11 cellular contexts compared by ENCODE assay signal in the genomic region with DNA sequence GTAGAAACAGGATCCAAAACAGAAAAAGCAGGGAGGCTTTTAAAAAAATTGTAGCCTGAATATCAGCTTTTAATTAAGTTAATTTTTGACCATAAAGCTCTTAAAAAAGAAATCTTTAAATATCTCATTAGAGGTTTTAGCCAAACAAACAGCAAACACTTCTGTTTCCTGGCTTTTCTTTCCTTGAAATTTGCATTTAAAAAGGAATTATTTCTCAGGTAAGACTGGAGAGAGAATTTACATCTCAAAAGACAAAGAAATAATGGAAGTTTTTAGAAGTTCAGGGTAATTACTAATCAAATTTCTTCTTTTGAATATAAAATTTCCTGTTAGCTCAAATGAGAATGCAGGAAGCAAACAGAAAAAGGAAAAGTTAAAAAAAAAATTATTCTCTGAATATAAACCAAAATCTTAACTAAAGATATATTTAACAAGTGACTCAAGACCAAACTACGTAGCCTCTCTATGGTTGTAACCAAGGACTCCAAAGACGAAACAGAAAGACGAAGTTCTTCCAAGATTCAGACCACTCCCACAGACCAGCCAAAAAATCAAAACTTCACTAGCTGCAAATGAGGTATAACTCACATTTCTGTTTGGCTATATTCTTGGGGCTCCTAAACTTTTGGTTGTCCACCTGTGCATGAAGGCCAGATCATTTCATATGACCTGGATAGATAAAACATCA.
DNase-seq lines count a peak whose midpoint lies in the region; ATAC-seq, FAIRE-seq and TF ChIP-seq lines count a peak whose summit lies in the region.
"Had no signal": no experiment of that assay in that cellular context is flagged by ENCODE, and none has a peak within 500 bp of the region (broad histone marks: within the 10 kb centered on the region; RNA-seq: fewer than 3 reads in every experiment).

No MANE protein-coding gene starts in this region.

- TF ChIP-seq POLR2A in GM12891 (IDR thresholded peaks at IDR 0.05; ENCODE audit: low read depth, low read length), result no peak

- TF ChIP-seq CTCF in fibroblast of mammary gland (conservative IDR thresholded peaks at IDR 0.05; ENCODE audit: control insufficient read depth, insufficient read depth, low read depth, low read length), result no peak

- peak; percentile 43 for FAIRE-seq in GM12891 (lab: Jason Lieb, UNC)

- ATAC-seq in GM21529 (IDR thresholded peaks at IDR 0.05; ENCODE audit: unreplicated experiment) (peak; percentile 44), HG03354 (IDR thresholded peaks at IDR 0.05; ENCODE audit: poor library complexity, severe bottlenecking, unreplicated experiment) (peak; percentile 41)
- ATAC-seq: gastroesophageal sphincter had no signal

- no peak overlapping the region for H3K4me3 ChIP-seq in fibroblast of mammary gland (ENCODE audit: control insufficient read depth, low read depth, low read length)
- H3K4me3 ChIP-seq: gastroesophageal sphincter had no signal

- DNase-seq in GM12891 (ENCODE audit: insufficient read length, low spot score) (no peak), fibroblast of mammary gland (ENCODE audit: low read depth) (peak; percentile 1), NCI-H524 treated with DMSO at 0.1 percent for 48 hours (lab: John Stamatoyannopoulos, UW) (no peak), inferior parietal cortex (ENCODE audit: extremely low spot score) (no peak), NCI-H1092 treated with DMSO at 0.1 percent for 48 hours (lab: John Stamatoyannopoulos, UW) (no peak)
- no peak for DNase-seq in activated T-cell treated with anti-CD3 and anti-CD28 coated beads, Interleukin-2, amount 50 U/mL, for 1 hour
- DNase-seq: CD4-positive, CD25-positive, alpha-beta regulatory T cell; NCI-H446 had no signal

TF ChIP-seq in GM12891, 5 proteins besides CTCF, POLR2A, EP300 and RAD21:
- no peak for TF ChIP-seq POLR2AphosphoS5 (IDR thresholded peaks at IDR 0.05; ENCODE audit: low read depth, low read length)
- TF ChIP-seq POU2F2 (IDR thresholded peaks at IDR 0.05; ENCODE audit: low read depth, low read length), result no peak
- no peak for TF ChIP-seq TAF1 (IDR thresholded peaks at IDR 0.05; ENCODE audit: low read depth, low read length)
- no peak for TF ChIP-seq PAX5 (IDR thresholded peaks at IDR 0.05; ENCODE audit: insufficient read depth, low read length, severe bottlenecking)
- no peak for TF ChIP-seq SPI1 (IDR thresholded peaks at IDR 0.05; ENCODE audit: low read depth, low read length)
